Comparison of ENCODE assay signal across 8 cellular contexts in the genomic region with DNA sequence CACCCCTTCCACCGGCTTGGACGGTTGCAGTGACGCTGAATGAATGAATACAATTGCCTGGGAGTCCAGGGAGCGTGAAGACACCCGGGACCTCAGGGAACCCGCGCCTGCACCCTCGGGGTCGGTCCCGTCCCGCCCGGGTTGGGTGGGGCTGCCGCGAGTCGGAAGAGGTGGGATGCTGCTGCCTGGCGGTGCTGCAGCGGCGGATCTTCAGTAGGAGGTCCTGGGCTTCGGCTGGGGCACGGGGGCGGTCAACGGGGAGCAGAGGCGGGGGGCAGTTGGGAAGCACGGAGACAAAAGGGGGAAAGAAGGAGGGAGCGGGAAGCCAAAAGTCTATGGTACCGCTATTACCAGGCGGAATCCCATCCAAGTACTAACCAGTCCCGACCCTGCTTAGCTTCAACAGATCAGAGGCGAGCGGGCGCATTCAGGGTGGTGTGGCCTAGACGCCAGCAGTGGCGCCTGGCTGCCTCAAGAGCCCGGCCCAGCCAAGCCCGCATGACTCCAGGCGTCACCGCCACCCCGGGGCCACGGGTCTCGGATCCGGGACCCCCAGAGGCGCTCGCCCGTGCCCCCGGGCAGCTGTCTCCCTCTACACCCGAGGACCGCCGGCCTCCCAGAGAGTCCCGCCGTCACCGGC. TPM values are rescaled to one million over a fixed set of nuclear protein-coding genes. Genes with fewer than 3 reads are reported as not detected.
DNase-seq lines count a peak whose midpoint lies in the region; ATAC-seq and TF ChIP-seq lines count a peak whose summit lies in the region.
"Not testable (repeated sequence)": the region's sequence is repeated elsewhere in the genome, so short reads cannot be mapped to it uniquely, and the experiment has no call there.

No MANE protein-coding gene starts in this region.

- not testable (repeated sequence) for H3K27ac Mint-ChIP-seq in activated CD4-positive, alpha-beta T cell treated with anti-CD3 and anti-CD28 coated beads for 36 hours; activated naive CD8-positive, alpha-beta T cell treated with anti-CD3 and anti-CD28 coated beads for 36 hours; progenitor cell of endocrine pancreas

- H3K27me3 ChIP-seq in kidney epithelial cell (ENCODE audit: control insufficient read depth, insufficient read depth, low read length) = not testable (repeated sequence)

- H3K27me3 Mint-ChIP-seq in activated CD4-positive, alpha-beta T cell treated with anti-CD3 and anti-CD28 coated beads for 36 hours; activated naive CD8-positive, alpha-beta T cell treated with anti-CD3 and anti-CD28 coated beads for 36 hours; progenitor cell of endocrine pancreas: not testable (repeated sequence)

- not testable (repeated sequence) for H3K36me3 ChIP-seq in kidney epithelial cell (ENCODE audit: control insufficient read depth, insufficient read depth, low read length)

- peak; percentile 30 for DNase-seq in D341Med (ENCODE audit: low spot score)
- peak; percentile 34 for DNase-seq in HT1080 (ENCODE audit: low read depth)
- DNase-seq in activated CD4-positive, alpha-beta T cell treated with anti-CD3 and anti-CD28 coated beads for 36 hours = peak; percentile 50
- peak; percentile 26 for DNase-seq in activated naive CD8-positive, alpha-beta T cell treated with anti-CD3 and anti-CD28 coated beads for 36 hours
- DNase-seq in fibroblast of mammary gland (ENCODE audit: low read depth) = peak; percentile 7
- DNase-seq in kidney epithelial cell (ENCODE audit: low read depth) = not testable (repeated sequence)
- DNase-seq in progenitor cell of endocrine pancreas (ENCODE audit: low spot score, unreplicated experiment) = peak; percentile 34
- peak; percentile 52 for DNase-seq in ureter (ENCODE audit: low spot score)

- H3K4me1 Mint-ChIP-seq in activated CD4-positive, alpha-beta T cell treated with anti-CD3 and anti-CD28 coated beads for 36 hours; activated naive CD8-positive, alpha-beta T cell treated with anti-CD3 and anti-CD28 coated beads for 36 hours; progenitor cell of endocrine pancreas (ENCODE audit: low read depth): not testable (repeated sequence)

- POLR2A ChIA-PET in activated CD4-positive, alpha-beta T cell treated with anti-CD3 and anti-CD28 coated beads for 36 hours (lab: Charles Lee) = not testable (repeated sequence)

- TF ChIP-seq CTCF in fibroblast of mammary gland (conservative IDR thresholded peaks at IDR 0.05; ENCODE audit: control insufficient read depth, insufficient read depth, low read depth, low read length); kidney epithelial cell (IDR thresholded peaks at IDR 0.05; ENCODE audit: insufficient read depth, low read length, poor library complexity, severe bottlenecking); progenitor cell of endocrine pancreas (IDR thresholded peaks at IDR 0.05; ENCODE audit: unreplicated experiment): not testable (repeated sequence)

- not testable (repeated sequence) for H3K4me3 Mint-ChIP-seq in activated CD4-positive, alpha-beta T cell treated with anti-CD3 and anti-CD28 coated beads for 36 hours; activated naive CD8-positive, alpha-beta T cell treated with anti-CD3 and anti-CD28 coated beads for 36 hours
- H3K4me3 Mint-ChIP-seq in progenitor cell of endocrine pancreas (ENCODE audit: low read depth) = peak overlapping the region; percentile 19

- not testable (repeated sequence) for H3K4me3 ChIP-seq in fibroblast of mammary gland (ENCODE audit: control insufficient read depth, low read depth, low read length)
- peak overlapping the region; percentile 32 for H3K4me3 ChIP-seq in kidney epithelial cell (ENCODE audit: low read depth, low read length)

- H3K9me3 Mint-ChIP-seq in activated CD4-positive, alpha-beta T cell treated with anti-CD3 and anti-CD28 coated beads for 36 hours (ENCODE audit: low read depth) = peaks cover 23% of the 10 kb centered on the region
- H3K9me3 Mint-ChIP-seq in activated naive CD8-positive, alpha-beta T cell treated with anti-CD3 and anti-CD28 coated beads for 36 hours = peaks cover 15% of the 10 kb centered on the region
- peaks cover 25% of the 10 kb centered on the region for H3K9me3 Mint-ChIP-seq in progenitor cell of endocrine pancreas (ENCODE audit: low read depth)

- H3K36me3 Mint-ChIP-seq in activated CD4-positive, alpha-beta T cell treated with anti-CD3 and anti-CD28 coated beads for 36 hours (ENCODE audit: low read depth); activated naive CD8-positive, alpha-beta T cell treated with anti-CD3 and anti-CD28 coated beads for 36 hours; progenitor cell of endocrine pancreas (ENCODE audit: insufficient read depth): not testable (repeated sequence)

- not testable (repeated sequence) for ATAC-seq in activated CD4-positive, alpha-beta T cell treated with anti-CD3 and anti-CD28 coated beads for 36 hours

- intact Hi-C loops in activated CD4-positive, alpha-beta T cell treated with anti-CD3 and anti-CD28 coated beads for 36 hours (cut with DNase I, micrococcal nuclease) = not testable (repeated sequence)

- CTCF ChIA-PET in activated CD4-positive, alpha-beta T cell treated with anti-CD3 and anti-CD28 coated beads for 36 hours (lab: Charles Lee) = not testable (repeated sequence)

RNA-seq across cellular contexts. Expression of a gene that starts 48.1 kb away (rescaled TPM):
- total RNA-seq in HT1080 (2014; rRNA removed; shearing (Covaris generic)) = 2.0 and 10.8 TPM in 2 replicates
- 14.2 and 27.3 TPM in 2 replicates for polyA plus RNA-seq in HT1080 (2015; cell fraction: cytosol; rRNA removed)
- 29.9 and 36.6 TPM in 2 replicates for polyA plus RNA-seq in HT1080 (2015; cell fraction: nucleus; rRNA removed)
- total RNA-seq in activated CD4-positive, alpha-beta T cell treated with anti-CD3 and anti-CD28 coated beads for 36 hours = 10 to 100 TPM in 1 of 2 experiments, 1 to 10 TPM in 1; 7.3 to 11.8 TPM
- 10 to 100 TPM; 13.2 to 16.0 TPM for total RNA-seq in activated naive CD8-positive, alpha-beta T cell treated with anti-CD3 and anti-CD28 coated beads for 36 hours
- total RNA-seq in kidney epithelial cell (6.9 and 7.7 TPM in 2 replicates), progenitor cell of endocrine pancreas (15.8 and 18.9 TPM in 2 replicates), ureter (27.5 TPM)
